In the genomic region with DNA sequence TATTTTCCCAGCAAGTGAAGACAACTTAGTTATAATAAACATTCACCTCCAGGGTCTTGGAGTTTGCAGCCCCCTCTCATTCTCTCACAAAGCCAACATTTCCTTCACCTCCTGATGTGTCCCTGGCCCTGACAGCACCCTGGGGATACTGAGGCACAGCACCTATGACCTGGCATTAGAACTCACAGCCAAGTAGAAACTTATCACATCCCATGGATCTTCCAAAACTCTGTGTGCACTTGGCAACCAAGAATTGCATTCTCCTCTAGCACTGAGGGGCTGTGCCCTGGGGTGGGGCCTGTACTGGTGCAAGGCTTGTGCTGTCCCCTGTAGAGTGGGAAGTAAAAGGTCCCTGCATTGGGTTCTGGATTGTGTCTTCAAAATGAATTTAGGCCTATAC, we compare ENCODE assay signal across 15 cellular contexts.
A peak's percentile ranks its signal among the peaks of the same experiment; 100 is the strongest.
DNase-seq lines count a peak whose midpoint lies in the region; ATAC-seq, FAIRE-seq and TF ChIP-seq lines count a peak whose summit lies in the region.
"Had no signal": no experiment of that assay in that cellular context is flagged by ENCODE, and none has a peak within 500 bp of the region (broad histone marks: within the 10 kb centered on the region; RNA-seq: fewer than 3 reads in every experiment).

No MANE protein-coding gene starts in this region.

- H3K4me3 ChIP-seq in CD4-positive, alpha-beta memory T cell (ENCODE audit: low read length in 2 of 2) = no peak overlapping the region
- no peak overlapping the region for H3K4me3 ChIP-seq in ovary
- no peak overlapping the region for H3K4me3 ChIP-seq in pancreas
- H3K4me3 ChIP-seq: GM23338, HAP-1 had no signal

- intact Hi-C loops in CD4-positive, alpha-beta memory T cell (cut with micrococcal nuclease) = no loop called here
- intact Hi-C loops in ovary (cut with DNase I) (no loop called here), pancreas (cut with DNase I) (no loop called here)

- peak overlapping the region; percentile 6 to 79 (median 55) for H3K27ac Mint-ChIP-seq in CD4-positive, alpha-beta memory T cell
- H3K27ac Mint-ChIP-seq in T-helper 17 cell = peak overlapping the region; percentile 59
- peak overlapping the region; percentile 87 for H3K27ac Mint-ChIP-seq in stimulated activated effector memory CD8-positive, alpha-beta T cell treated with anti-CD3 and anti-CD28 coated beads, Interleukin-12 subunit alpha, Interleukin-12 subunit beta, amount 100 ng/mL, for 72 hours
- H3K27ac Mint-ChIP-seq: GM23338, HFFc6 had no signal

- TF ChIP-seq POLR2A in ovary (IDR thresholded peaks at IDR 0.05) = no peak

- CTCF ChIA-PET in CD4-positive, alpha-beta memory T cell (lab: Charles Lee; ENCODE audit: partially characterized antibody) = interaction anchor here (1.0 to 9.8 kb wide), 20 partner anchors 9 to 183 kb away, joined by 3 to 138 read pairs (median 8); partner anchors contain the start of gene IGLL5

- no peak overlapping the region for H3K4me3 Mint-ChIP-seq in CD4-positive, alpha-beta memory T cell
- H3K4me3 Mint-ChIP-seq in T-helper 17 cell = no peak overlapping the region
- no peak overlapping the region for H3K4me3 Mint-ChIP-seq in stimulated activated effector memory CD8-positive, alpha-beta T cell treated with anti-CD3 and anti-CD28 coated beads, Interleukin-12 subunit alpha, Interleukin-12 subunit beta, amount 100 ng/mL, for 72 hours
- H3K4me3 Mint-ChIP-seq: CD14-positive monocyte, GM23338, HFFc6 had no signal

- no peaks in the 10 kb centered on the region for H3K36me3 Mint-ChIP-seq in CD4-positive, alpha-beta memory T cell
- no peaks in the 10 kb centered on the region for H3K36me3 Mint-ChIP-seq in T-helper 17 cell (ENCODE audit: low read depth)
- H3K36me3 Mint-ChIP-seq in stimulated activated effector memory CD8-positive, alpha-beta T cell treated with anti-CD3 and anti-CD28 coated beads, Interleukin-12 subunit alpha, Interleukin-12 subunit beta, amount 100 ng/mL, for 72 hours = no peaks in the 10 kb centered on the region
- H3K36me3 Mint-ChIP-seq: CD14-positive monocyte had no signal

- no peak for TF ChIP-seq EP300 in ovary (IDR thresholded peaks at IDR 0.05)

- H3K4me1 ChIP-seq in CD4-positive, alpha-beta memory T cell (ENCODE audit: insufficient read depth, low read length) = no peaks in the 10 kb centered on the region
- H3K4me1 ChIP-seq in ovary (ENCODE audit: insufficient read depth) (peaks cover 4% of the 10 kb centered on the region), pancreas (no peaks in the 10 kb centered on the region)
- H3K4me1 ChIP-seq: HAP-1 had no signal

- no peak for DNase-seq in CD4-positive, alpha-beta memory T cell
- DNase-seq in T-helper 17 cell (no peak), ecto neural progenitor cell (ENCODE audit: low spot score) (peak; percentile 22), ovary (no peak), pancreas (no peak), NCI-H1417 treated with DMSO at 0.1 percent for 48 hours (lab: John Stamatoyannopoulos, UW) (no peak)
- DNase-seq in stimulated activated effector memory CD8-positive, alpha-beta T cell treated with anti-CD3 and anti-CD28 coated beads, Interleukin-12 subunit alpha, Interleukin-12 subunit beta, amount 100 ng/mL, for 72 hours (ENCODE audit: low spot score in 2 of 2) = no peak
- DNase-seq: RPMI8226 had no signal

- no peaks in the 10 kb centered on the region for H3K36me3 ChIP-seq in CD4-positive, alpha-beta memory T cell (ENCODE audit: insufficient read depth, low read length)
- H3K36me3 ChIP-seq in ovary (no peaks in the 10 kb centered on the region), pancreas (no peaks in the 10 kb centered on the region)
- H3K36me3 ChIP-seq: HAP-1 had no signal

- peaks cover 10 to 29% (median 21%) of the 10 kb centered on the region in 4 donors for H3K4me1 Mint-ChIP-seq in CD4-positive, alpha-beta memory T cell
- H3K4me1 Mint-ChIP-seq in T-helper 17 cell = peaks cover 8% of the 10 kb centered on the region
- H3K4me1 Mint-ChIP-seq in stimulated activated effector memory CD8-positive, alpha-beta T cell treated with anti-CD3 and anti-CD28 coated beads, Interleukin-12 subunit alpha, Interleukin-12 subunit beta, amount 100 ng/mL, for 72 hours = peaks cover 88% of the 10 kb centered on the region
- H3K4me1 Mint-ChIP-seq: GM23338 had no signal

- H3K27me3 ChIP-seq in CD4-positive, alpha-beta memory T cell (ENCODE audit: insufficient read depth, low read length) = no peaks in the 10 kb centered on the region
- no peaks in the 10 kb centered on the region for H3K27me3 ChIP-seq in ovary
- H3K27me3 ChIP-seq in pancreas = no peaks in the 10 kb centered on the region

- ATAC-seq in T-helper 17 cell (no peak), pancreas (no peak), HG03342 (IDR thresholded peaks at IDR 0.05; ENCODE audit: unreplicated experiment) (no peak)
- ATAC-seq in stimulated activated effector memory CD8-positive, alpha-beta T cell treated with anti-CD3 and anti-CD28 coated beads, Interleukin-12 subunit alpha, Interleukin-12 subunit beta, amount 100 ng/mL, for 72 hours = no peak

- peaks cover 3 to 4% of the 10 kb centered on the region in 2 donors for H3K27me3 Mint-ChIP-seq in CD4-positive, alpha-beta memory T cell
- peaks cover 60% of the 10 kb centered on the region for H3K27me3 Mint-ChIP-seq in T-helper 17 cell

- H3K9me3 ChIP-seq in CD4-positive, alpha-beta memory T cell (ENCODE audit: control insufficient read depth in 1 of 2, low read length in 2 of 2) = no peaks in the 10 kb centered on the region
- H3K9me3 ChIP-seq in T-helper 17 cell (ENCODE audit: control insufficient read depth, low read length, poor library complexity, severe bottlenecking) = no peaks in the 10 kb centered on the region
- H3K9me3 ChIP-seq in ovary = no peaks in the 10 kb centered on the region
- no peaks in the 10 kb centered on the region for H3K9me3 ChIP-seq in pancreas
- H3K9me3 ChIP-seq: HAP-1 had no signal

- POLR2A ChIA-PET in CD4-positive, alpha-beta memory T cell (lab: Charles Lee; ENCODE audit: partially characterized antibody) = interaction anchor here (0.7 to 3.2 kb wide), 7 partner anchors 14 to 113 kb away, joined by 3 to 18 read pairs (median 3); no protein-coding TSS in a partner anchor

- no peak overlapping the region for H3K27ac ChIP-seq in CD4-positive, alpha-beta memory T cell (ENCODE audit: low read depth, low read length)
- H3K27ac ChIP-seq in ovary (no peak overlapping the region), pancreas (no peak overlapping the region)
- H3K27ac ChIP-seq: HL-60 had no signal

- FAIRE-seq in pancreas (lab: Jason Lieb, UNC) = no peak
- FAIRE-seq: G401.6 had no signal

- TF ChIP-seq CTCF in ovary (IDR thresholded peaks at IDR 0.05) (no peak), pancreas (IDR thresholded peaks at IDR 0.05) (no peak)

- H3K9me3 Mint-ChIP-seq in CD4-positive, alpha-beta memory T cell = no peaks in the 10 kb centered on the region
- no peaks in the 10 kb centered on the region for H3K9me3 Mint-ChIP-seq in stimulated activated effector memory CD8-positive, alpha-beta T cell treated with anti-CD3 and anti-CD28 coated beads, Interleukin-12 subunit alpha, Interleukin-12 subunit beta, amount 100 ng/mL, for 72 hours
- H3K9me3 Mint-ChIP-seq: CD14-positive monocyte, GM23338, HFFc6 had no signal
